In the genomic region with DNA sequence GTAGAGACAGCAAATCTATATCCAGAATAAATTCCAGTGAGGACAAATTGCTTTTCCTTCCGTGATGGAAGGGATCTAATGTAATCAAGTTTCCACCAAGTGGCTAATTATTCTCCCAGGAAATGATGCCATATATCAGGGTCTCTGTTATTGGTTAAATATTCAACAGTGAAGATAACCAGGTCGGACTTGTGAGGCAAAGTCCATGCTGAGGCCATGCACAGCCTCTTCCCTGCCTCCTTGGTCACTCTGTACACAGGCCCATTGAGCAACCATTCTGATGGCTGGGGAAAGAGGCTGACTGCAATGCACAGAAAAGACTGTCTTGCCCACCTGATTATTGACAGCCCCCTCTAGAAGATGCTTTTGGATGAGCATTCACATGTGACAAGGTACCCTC, we compare ENCODE assay signal across 1 cellular context.
TF ChIP-seq lines count a peak whose summit lies in the region.

No MANE protein-coding gene starts in this region.

TF ChIP-seq in HepG2, 621 proteins besides CTCF, POLR2A, EP300 and RAD21 (continued from another document and continues in another):
- TF ChIP-seq SOX5 (CRISPR knock-in tag; IDR thresholded peaks at IDR 0.05; ENCODE audit: borderline replicate concordance) (peak; percentile 17; the same call in 1 of the 2 replicates), FLYWCH1 (CRISPR knock-in tag; IDR thresholded peaks at IDR 0.05) (no peak), CBX1 (IDR thresholded peaks at IDR 0.05; ENCODE audit: low read depth) (peak; percentile 58), ETV5 (CRISPR knock-in tag; IDR thresholded peaks at IDR 0.05; ENCODE audit: borderline replicate concordance) (peak; percentile 37; the same call in 1 of the 2 replicates), NKX3-1 (CRISPR knock-in tag; IDR thresholded peaks at IDR 0.05) (no peak), ZHX1 (CRISPR knock-in tag; IDR thresholded peaks at IDR 0.05; ENCODE audit: low read depth) (no peak), ZNF776 (CRISPR knock-in tag; IDR thresholded peaks at IDR 0.05) (no peak), ZFP41 (CRISPR knock-in tag; IDR thresholded peaks at IDR 0.05; ENCODE audit: borderline replicate concordance) (no peak), CBX5 (CRISPR knock-in tag; IDR thresholded peaks at IDR 0.05; ENCODE audit: borderline replicate concordance) (peak; percentile 50; the same call in 1 of the 2 replicates), RARA (CRISPR knock-in tag; IDR thresholded peaks at IDR 0.05) (peak; percentile 51; the same call in 1 of the 2 replicates), ZSCAN25 (CRISPR knock-in tag; IDR thresholded peaks at IDR 0.05) (0 out of 2 replicates have a peak, but pooled peaks have one; percentile 64), ZNF598 (CRISPR knock-in tag; IDR thresholded peaks at IDR 0.05; ENCODE audit: borderline replicate concordance) (no peak), EEA1 (CRISPR knock-in tag; IDR thresholded peaks at IDR 0.05; ENCODE audit: borderline replicate concordance) (no peak), ZNF430 (CRISPR knock-in tag; IDR thresholded peaks at IDR 0.05) (peak; percentile 47; the same call in 1 of the 2 replicates), ZNF607 (CRISPR knock-in tag; IDR thresholded peaks at IDR 0.05; ENCODE audit: borderline replicate concordance) (no peak), PHF8 (CRISPR knock-in tag; IDR thresholded peaks at IDR 0.05) (no peak), ZFX (CRISPR knock-in tag; IDR thresholded peaks at IDR 0.05; ENCODE audit: low read depth) (no peak), RXRB (CRISPR knock-in tag; IDR thresholded peaks at IDR 0.05; ENCODE audit: borderline replicate concordance) (peak; percentile 62; the same call in 1 of the 2 replicates), ZNF282 (IDR thresholded peaks at IDR 0.05; ENCODE audit: partially characterized antibody) (no peak), PHF5A (CRISPR knock-in tag; IDR thresholded peaks at IDR 0.05; ENCODE audit: low read depth, unreplicated experiment) (no peak), ZNF615 (CRISPR knock-in tag; IDR thresholded peaks at IDR 0.05; ENCODE audit: borderline replicate concordance) (no peak), KLF13 (CRISPR knock-in tag; IDR thresholded peaks at IDR 0.05) (no peak), ARID3A (IDR thresholded peaks at IDR 0.05; ENCODE audit: low read depth, low read length) (peak; percentile 42; the same call in 1 of the 2 replicates), RBM22 (optimal IDR thresholded peaks at IDR 0.05; ENCODE audit: low read length) (no peak), POLR2G (IDR thresholded peaks at IDR 0.05; ENCODE audit: low read depth, low read length) (no peak), EED (CRISPR knock-in tag; IDR thresholded peaks at IDR 0.05) (no peak), AGO1 (IDR thresholded peaks at IDR 0.05; ENCODE audit: low read depth, low read length, poor library complexity, severe bottlenecking) (no peak), ATF3 (CRISPR knock-in tag; IDR thresholded peaks at IDR 0.05) (no peak), GLMP (CRISPR knock-in tag; IDR thresholded peaks at IDR 0.05; ENCODE audit: borderline replicate concordance) (no peak), TRIM24 (CRISPR knock-in tag; IDR thresholded peaks at IDR 0.05) (0 out of 2 replicates have a peak, but pooled peaks have one; percentile 61), ZNF883 (CRISPR knock-in tag; IDR thresholded peaks at IDR 0.05; ENCODE audit: not compliant biosample characterization) (no peak), SP5 (CRISPR knock-in tag; IDR thresholded peaks at IDR 0.05; ENCODE audit: borderline replicate concordance, low read depth) (no peak), ZSCAN29 (CRISPR knock-in tag; conservative IDR thresholded peaks at IDR 0.05) (no peak), NCOA2 (CRISPR knock-in tag; IDR thresholded peaks at IDR 0.05) (peak; percentile 46; the same call in 1 of the 2 replicates), HNF4A (CRISPR knock-in tag; IDR thresholded peaks at IDR 0.05) (peak; percentile 97), ZNF496 (CRISPR knock-in tag; IDR thresholded peaks at IDR 0.05; ENCODE audit: insufficient replicate concordance) (no peak), ZMYM3 (CRISPR knock-in tag; IDR thresholded peaks at IDR 0.05) (peak; percentile 48; the same call in 1 of the 2 replicates), HOXA9 (CRISPR knock-in tag; IDR thresholded peaks at IDR 0.05; ENCODE audit: borderline replicate concordance) (no peak), ZNF574 (CRISPR knock-in tag; IDR thresholded peaks at IDR 0.05) (peak; percentile 48), ZNF260 (CRISPR knock-in tag; IDR thresholded peaks at IDR 0.05; ENCODE audit: borderline replicate concordance, low read depth) (no peak), KDM5B (CRISPR knock-in tag; IDR thresholded peaks at IDR 0.05; ENCODE audit: borderline replicate concordance) (no peak), PRDM10 (CRISPR knock-in tag; IDR thresholded peaks at IDR 0.05; ENCODE audit: low read depth) (no peak), HMG20B (CRISPR knock-in tag; conservative IDR thresholded peaks at IDR 0.05) (no peak), ZNF850 (CRISPR knock-in tag; conservative IDR thresholded peaks at IDR 0.05) (no peak), DNMT1 (CRISPR knock-in tag; IDR thresholded peaks at IDR 0.05) (no peak)
- TF ChIP-seq, protein P1, sequence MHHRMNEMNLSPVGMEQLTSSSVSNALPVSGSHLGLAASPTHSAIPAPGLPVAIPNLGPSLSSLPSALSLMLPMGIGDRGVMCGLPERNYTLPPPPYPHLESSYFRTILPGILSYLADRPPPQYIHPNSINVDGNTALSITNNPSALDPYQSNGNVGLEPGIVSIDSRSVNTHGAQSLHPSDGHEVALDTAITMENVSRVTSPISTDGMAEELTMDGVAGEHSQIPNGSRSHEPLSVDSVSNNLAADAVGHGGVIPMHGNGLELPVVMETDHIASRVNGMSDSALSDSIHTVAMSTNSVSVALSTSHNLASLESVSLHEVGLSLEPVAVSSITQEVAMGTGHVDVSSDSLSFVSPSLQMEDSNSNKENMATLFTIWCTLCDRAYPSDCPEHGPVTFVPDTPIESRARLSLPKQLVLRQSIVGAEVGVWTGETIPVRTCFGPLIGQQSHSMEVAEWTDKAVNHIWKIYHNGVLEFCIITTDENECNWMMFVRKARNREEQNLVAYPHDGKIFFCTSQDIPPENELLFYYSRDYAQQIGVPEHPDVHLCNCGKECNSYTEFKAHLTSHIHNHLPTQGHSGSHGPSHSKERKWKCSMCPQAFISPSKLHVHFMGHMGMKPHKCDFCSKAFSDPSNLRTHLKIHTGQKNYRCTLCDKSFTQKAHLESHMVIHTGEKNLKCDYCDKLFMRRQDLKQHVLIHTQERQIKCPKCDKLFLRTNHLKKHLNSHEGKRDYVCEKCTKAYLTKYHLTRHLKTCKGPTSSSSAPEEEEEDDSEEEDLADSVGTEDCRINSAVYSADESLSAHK (CRISPR knock-in tag; IDR thresholded peaks at IDR 0.05; ENCODE audit: borderline replicate concordance): no peak
- TF ChIP-seq, protein P2, sequence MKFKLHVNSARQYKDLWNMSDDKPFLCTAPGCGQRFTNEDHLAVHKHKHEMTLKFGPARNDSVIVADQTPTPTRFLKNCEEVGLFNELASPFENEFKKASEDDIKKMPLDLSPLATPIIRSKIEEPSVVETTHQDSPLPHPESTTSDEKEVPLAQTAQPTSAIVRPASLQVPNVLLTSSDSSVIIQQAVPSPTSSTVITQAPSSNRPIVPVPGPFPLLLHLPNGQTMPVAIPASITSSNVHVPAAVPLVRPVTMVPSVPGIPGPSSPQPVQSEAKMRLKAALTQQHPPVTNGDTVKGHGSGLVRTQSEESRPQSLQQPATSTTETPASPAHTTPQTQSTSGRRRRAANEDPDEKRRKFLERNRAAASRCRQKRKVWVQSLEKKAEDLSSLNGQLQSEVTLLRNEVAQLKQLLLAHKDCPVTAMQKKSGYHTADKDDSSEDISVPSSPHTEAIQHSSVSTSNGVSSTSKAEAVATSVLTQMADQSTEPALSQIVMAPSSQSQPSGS (CRISPR knock-in tag; IDR thresholded peaks at IDR 0.05): peak; percentile 70; the same call in 1 of the 2 replicates
- TF ChIP-seq, protein P3, sequence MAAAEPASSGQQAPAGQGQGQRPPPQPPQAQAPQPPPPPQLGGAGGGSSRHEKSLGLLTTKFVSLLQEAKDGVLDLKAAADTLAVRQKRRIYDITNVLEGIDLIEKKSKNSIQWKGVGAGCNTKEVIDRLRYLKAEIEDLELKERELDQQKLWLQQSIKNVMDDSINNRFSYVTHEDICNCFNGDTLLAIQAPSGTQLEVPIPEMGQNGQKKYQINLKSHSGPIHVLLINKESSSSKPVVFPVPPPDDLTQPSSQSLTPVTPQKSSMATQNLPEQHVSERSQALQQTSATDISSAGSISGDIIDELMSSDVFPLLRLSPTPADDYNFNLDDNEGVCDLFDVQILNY (CRISPR knock-in tag; conservative IDR thresholded peaks at IDR 0.05): no peak
